Comparison of ENCODE assay signal across 8 cellular contexts in the genomic region with DNA sequence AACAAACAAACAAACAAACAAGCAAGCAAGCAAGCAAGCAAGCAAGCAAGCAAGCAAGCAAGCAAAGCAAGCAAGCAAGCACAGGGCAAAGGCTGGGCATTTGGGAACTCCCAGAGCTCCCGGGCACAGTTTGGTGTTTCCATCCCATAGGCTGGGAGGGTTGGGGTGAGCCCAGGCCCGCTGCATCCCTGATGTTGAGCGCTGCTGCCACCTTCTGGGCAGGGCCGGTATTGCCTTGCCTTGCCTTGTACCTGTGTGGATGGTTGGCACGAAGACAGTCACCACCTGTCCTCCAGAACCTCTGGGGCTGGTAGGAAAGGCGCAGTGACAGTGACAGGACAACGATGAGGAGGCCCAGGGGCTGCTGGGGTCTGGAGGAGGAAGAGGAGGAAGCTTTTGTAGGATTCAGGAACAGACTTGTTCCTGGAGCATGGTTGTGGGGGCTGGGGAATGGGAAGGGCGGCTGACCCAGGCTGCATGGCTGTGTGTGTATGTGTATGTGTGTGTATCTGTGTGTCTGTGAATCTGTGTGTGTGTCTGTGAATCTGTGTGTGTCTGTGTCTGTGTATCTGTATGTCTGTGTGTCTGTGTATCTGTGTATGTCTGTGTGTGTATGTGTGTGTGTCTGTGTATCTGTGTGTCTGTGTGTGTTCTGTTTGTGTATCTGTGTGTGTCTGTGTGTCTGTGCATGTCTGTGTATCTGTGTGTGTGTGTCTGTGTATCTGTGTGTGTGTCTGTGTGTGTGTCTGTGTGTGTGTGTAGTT. TPM values are rescaled to one million over a fixed set of nuclear protein-coding genes. Genes with fewer than 3 reads are reported as not detected.
DNase-seq lines count a peak whose midpoint lies in the region; ATAC-seq and TF ChIP-seq lines count a peak whose summit lies in the region.

No MANE protein-coding gene starts in this region.

- intact Hi-C loops in Right ventricle myocardium inferior (cut with DNase I) (loop anchor here (1.0 kb wide), 2 partner anchors 43 to 119 kb away; partner anchors contain the start of genes BUD23 and DNAJC30), aorta (cut with DNase I) (loop anchor here (1.0 to 2.0 kb wide), 2 partner anchors 119 kb away; no protein-coding TSS in a partner anchor)

- H3K4me1 ChIP-seq in HAP-1 (no peaks in the 10 kb centered on the region), aorta (ENCODE audit: control insufficient read depth in 1 of 2, insufficient read depth in 2 of 2, low read length in 2 of 2) (no peaks in the 10 kb centered on the region)

- H3K9ac ChIP-seq in SU-DHL-6 (ENCODE audit: low read length): no peak overlapping the region

- H3K27me3 Mint-ChIP-seq in progenitor cell of endocrine pancreas: peaks cover 6% of the 10 kb centered on the region

- peak; percentile 70 for DNase-seq in EL
- peak; percentile 65 to 94 for DNase-seq in HAP-1 (ENCODE audit: low spot score in 2 of 2)
- DNase-seq in NCI-H1092 (lab: John Stamatoyannopoulos, UW): peak; percentile 84
- peak; percentile 91 for DNase-seq in activated naive CD4-positive, alpha-beta T cell treated with anti-CD3 and anti-CD28 coated beads, Interleukin-2, amount 50 U/mL, for 16 hours
- peak; percentile 93 for DNase-seq in Right ventricle myocardium inferior (ENCODE audit: missing footprints)
- DNase-seq in progenitor cell of endocrine pancreas (ENCODE audit: low spot score, unreplicated experiment): peak; percentile 96
- DNase-seq in aorta: peak; percentile 87 to 96

- H3K79me2 ChIP-seq in SU-DHL-6 (ENCODE audit: insufficient read depth, low read length): no peaks in the 10 kb centered on the region

- no peaks in the 10 kb centered on the region for H3K9me3 Mint-ChIP-seq in progenitor cell of endocrine pancreas (ENCODE audit: low read depth)

- H2AFZ ChIP-seq in SU-DHL-6 (ENCODE audit: low read depth, low read length, severe bottlenecking): no peak overlapping the region

- no peak overlapping the region for H3K27ac ChIP-seq in SU-DHL-6 (ENCODE audit: low read depth, low read length)
- H3K27ac ChIP-seq in aorta (ENCODE audit: low read depth in 1 of 2, low read length in 2 of 2): no peak overlapping the region

- H3K36me3 ChIP-seq in HAP-1 (replicated peaks): no peaks in the 10 kb centered on the region
- no peaks in the 10 kb centered on the region for H3K36me3 ChIP-seq in SU-DHL-6 (ENCODE audit: low read length)
- H3K36me3 ChIP-seq in aorta (ENCODE audit: control insufficient read depth in 1 of 2, insufficient read depth in 2 of 2, low read length in 1 of 2): no peaks in the 10 kb centered on the region

- H3K4me3 ChIP-seq in HAP-1 (no peak overlapping the region), SU-DHL-6 (ENCODE audit: insufficient read depth, low read length, poor library complexity, severe bottlenecking) (no peak overlapping the region), aorta (ENCODE audit: low read length in 2 of 2) (no peak overlapping the region)

- 5 to 8% methylated on average over 8 of the region's 8 CpGs for WGBS in aorta, 2 donors

- H3K27me3 ChIP-seq in HAP-1 (ENCODE audit: low read depth): no peaks in the 10 kb centered on the region
- no peaks in the 10 kb centered on the region for H3K27me3 ChIP-seq in SU-DHL-6 (ENCODE audit: low read length)
- H3K27me3 ChIP-seq in aorta (ENCODE audit: control insufficient read depth in 1 of 2, insufficient read depth in 2 of 2, low read length in 1 of 2): no peaks in the 10 kb centered on the region

- H3K36me3 Mint-ChIP-seq in progenitor cell of endocrine pancreas (ENCODE audit: insufficient read depth): no peaks in the 10 kb centered on the region

- in situ Hi-C loops in HAP-1 (cut with MboI; ENCODE audit: low sequenced_read_pairs): no loop called here

- no peaks in the 10 kb centered on the region for H4K20me1 ChIP-seq in SU-DHL-6 (ENCODE audit: low read depth, low read length)

- H3K9me3 ChIP-seq in HAP-1 (no peaks in the 10 kb centered on the region), SU-DHL-6 (ENCODE audit: insufficient read depth, low read length) (no peaks in the 10 kb centered on the region), aorta (ENCODE audit: control insufficient read depth, low read length) (no peaks in the 10 kb centered on the region)

- no peak overlapping the region for H3K4me3 Mint-ChIP-seq in progenitor cell of endocrine pancreas (ENCODE audit: low read depth)

- no peaks in the 10 kb centered on the region for H3F3A ChIP-seq in SU-DHL-6 (ENCODE audit: insufficient read depth)

- no peaks in the 10 kb centered on the region for H3K9me2 ChIP-seq in SU-DHL-6 (replicated peaks; ENCODE audit: insufficient read depth, low read length)

- H3K4me2 ChIP-seq in SU-DHL-6 (ENCODE audit: low read depth, low read length, poor library complexity, severe bottlenecking): no peak overlapping the region

- TF ChIP-seq CTCF in SU-DHL-6 (IDR thresholded peaks at IDR 0.05; ENCODE audit: insufficient read depth, low read length, poor library complexity, severe bottlenecking): peak; percentile 93
- peak; percentile 87 for TF ChIP-seq CTCF in progenitor cell of endocrine pancreas (IDR thresholded peaks at IDR 0.05; ENCODE audit: unreplicated experiment)

- H3K27ac Mint-ChIP-seq in progenitor cell of endocrine pancreas: no peak overlapping the region

- ATAC-seq in Right ventricle myocardium inferior (peak; percentile 88), aorta (ENCODE audit: low FRiP score) (peak; percentile 94)

- peaks cover 6% of the 10 kb centered on the region for H3K4me1 Mint-ChIP-seq in progenitor cell of endocrine pancreas (ENCODE audit: low read depth)

RNA-seq across cellular contexts. Expression of gene STX1A, which starts 6.4 kb away (rescaled TPM):
- total RNA-seq in Right ventricle myocardium inferior: 1.6 TPM
- 40.9 and 46.6 TPM in 2 replicates for total RNA-seq in progenitor cell of endocrine pancreas
- 10 to 100 TPM; 10.2 to 14.7 TPM for total RNA-seq in aorta
- polyA plus RNA-seq in aorta: 10 to 100 TPM in 1 of 2 donors, 1 to 10 TPM in 1; 2.6 to 13.4 TPM

RNA-seq across cellular contexts. Expression of gene ABHD11, which starts 12.7 kb away (rescaled TPM):
- total RNA-seq in Right ventricle myocardium inferior (21.5 TPM), progenitor cell of endocrine pancreas (62.9 and 69.7 TPM in 2 replicates), aorta (10 to 100 TPM; 11.2 to 11.4 TPM)
- 10 to 100 TPM; 15.3 to 32.5 TPM for polyA plus RNA-seq in aorta

RNA-seq across cellular contexts. Expression of gene BUD23, which starts 42.5 kb away (rescaled TPM):
- 81.1 TPM for total RNA-seq in Right ventricle myocardium inferior
- 57.9 and 58.8 TPM in 2 replicates for total RNA-seq in progenitor cell of endocrine pancreas
- total RNA-seq in aorta: 10 to 100 TPM; 39.0 to 39.6 TPM
- polyA plus RNA-seq in aorta: 10 to 100 TPM; 48.1 to 60.7 TPM

RNA-seq across cellular contexts. Expression of gene DNAJC30, which starts 42.6 kb away (rescaled TPM):
- total RNA-seq in Right ventricle myocardium inferior (13.8 TPM), progenitor cell of endocrine pancreas (10.4 and 11.1 TPM in 2 replicates), aorta (1 to 10 TPM; 6.7 to 7.8 TPM)
- polyA plus RNA-seq in aorta: 1 to 10 TPM; 4.5 to 5.1 TPM

RNA-seq across cellular contexts. Expression of gene CLDN3, which starts 44.2 kb away (rescaled TPM):
- total RNA-seq in Right ventricle myocardium inferior: not detected
- total RNA-seq in progenitor cell of endocrine pancreas: 49.0 and 49.9 TPM in 2 replicates
- not detected for total RNA-seq in aorta
- polyA plus RNA-seq in aorta: 10 to 100 TPM in 1 of 2 donors, 1 to 10 TPM in 1; 1.3 to 17.4 TPM
